In genomic region chr19:21022996-21023395, GRCh38 we compare ENCODE assay signal across 9 cellular contexts. TPM values are rescaled to one million over a fixed set of nuclear protein-coding genes. Genes with fewer than 3 reads are reported as not detected.
DNase-seq lines count a peak whose midpoint lies in the region; ATAC-seq and TF ChIP-seq lines count a peak whose summit lies in the region.
"Had no signal": no experiment of that assay in that cellular context is flagged by ENCODE, and none has a peak within 500 bp of the region (broad histone marks: within the 10 kb centered on the region; RNA-seq: fewer than 3 reads in every experiment).

No MANE protein-coding gene starts in this region.

- DNase-seq in A673 (ENCODE audit: low spot score) (peak; percentile 6), HCEC 1CT (peak; percentile 71), kidney epithelial cell (ENCODE audit: low read depth) (peak; percentile 67), NCI-H187 (lab: John Stamatoyannopoulos, UW) (no peak), right cardiac atrium (no peak)
- DNase-seq in activated gamma-delta T cell treated with anti-CD3 and anti-CD28 coated beads, Interleukin-2, amount 50 U/mL, for 16 hours (ENCODE audit: low read depth) = peak; percentile 16

- BruUV-seq in A673 (replicated peaks; lab: Mats Ljungman, UMichigan) = no TSS peak

- intact Hi-C loops in A673 (cut with micrococcal nuclease; ENCODE audit: unreplicated experiment) (loop anchor here (10.0 kb wide), 1 partner anchor 142 kb away; no protein-coding TSS in a partner anchor), right cardiac atrium (cut with DNase I) (no loop called here)

- TF ChIP-seq EP300 in gastroesophageal sphincter (IDR thresholded peaks at IDR 0.05) = no peak

- H3K4me1 ChIP-seq in A673 (ENCODE audit: insufficient read depth, low read length, poor library complexity, severe bottlenecking) = peaks cover 8% of the 10 kb centered on the region
- H3K4me1 ChIP-seq in gastroesophageal sphincter = peaks cover 0 to 30% (median 0%) of the 10 kb centered on the region in 3 donors
- H3K4me1 ChIP-seq in right cardiac atrium (ENCODE audit: control insufficient read depth, insufficient read depth, low read length) = peaks cover 3% of the 10 kb centered on the region

- H3K27me3 ChIP-seq in A673 (replicated peaks; ENCODE audit: insufficient read depth, low read depth, low read length, poor library complexity) (no peaks in the 10 kb centered on the region), kidney epithelial cell (ENCODE audit: control insufficient read depth, insufficient read depth, low read length) (no peaks in the 10 kb centered on the region), gastroesophageal sphincter (no peaks in the 10 kb centered on the region), right cardiac atrium (ENCODE audit: control insufficient read depth, insufficient read depth) (no peaks in the 10 kb centered on the region)
- H3K27me3 ChIP-seq: ascending aorta had no signal

- H3K27ac ChIP-seq in A673 (ENCODE audit: low read depth, low read length, poor library complexity, severe bottlenecking) (no peak overlapping the region), gastroesophageal sphincter (no peak overlapping the region), right cardiac atrium (ENCODE audit: low read length) (no peak overlapping the region)
- H3K27ac ChIP-seq: ascending aorta had no signal

- no peak for TF ChIP-seq POLR2A in gastroesophageal sphincter (IDR thresholded peaks at IDR 0.05)

- H3K9me3 ChIP-seq in A673 (ENCODE audit: low read depth, low read length, poor library complexity, severe bottlenecking) (no peaks in the 10 kb centered on the region), gastroesophageal sphincter (no peaks in the 10 kb centered on the region), right cardiac atrium (ENCODE audit: control insufficient read depth, low read length) (no peaks in the 10 kb centered on the region)
- H3K9me3 ChIP-seq: ascending aorta had no signal

- H3K36me3 ChIP-seq in A673 (ENCODE audit: insufficient read depth, low read length, poor library complexity, severe bottlenecking) (peaks cover 48% of the 10 kb centered on the region), kidney epithelial cell (ENCODE audit: control insufficient read depth, insufficient read depth, low read length) (no peaks in the 10 kb centered on the region), gastroesophageal sphincter (peaks cover 0 to 43% of the 10 kb centered on the region in 2 donors)

- POLR2A ChIA-PET in A673 (lab: Charles Lee; ENCODE audit: low non-redundant PET) = no interaction called here

- TF ChIP-seq CTCF in A673 (conservative IDR thresholded peaks at IDR 0.05; ENCODE audit: low read depth, low read length) (no peak), kidney epithelial cell (IDR thresholded peaks at IDR 0.05; ENCODE audit: insufficient read depth, low read length, poor library complexity, severe bottlenecking) (no peak), gastroesophageal sphincter (IDR thresholded peaks at IDR 0.05) (no peak)

- no peak overlapping the region for H3K4me3 ChIP-seq in A673 (ENCODE audit: low read depth, low read length, poor library complexity, severe bottlenecking)
- H3K4me3 ChIP-seq in kidney epithelial cell (ENCODE audit: low read depth, low read length) = no peak overlapping the region
- no peak overlapping the region for H3K4me3 ChIP-seq in gastroesophageal sphincter
- no peak overlapping the region for H3K4me3 ChIP-seq in right cardiac atrium (ENCODE audit: low read length)
- H3K4me3 ChIP-seq: ascending aorta had no signal

- ATAC-seq in gastroesophageal sphincter (no peak), GM21619 (IDR thresholded peaks at IDR 0.05; ENCODE audit: unreplicated experiment) (no peak), right cardiac atrium (no peak)

- CTCF ChIA-PET in A673 (lab: Charles Lee) = no interaction called here

- WGBS in gastroesophageal sphincter (ENCODE audit: low coverage in 1 of 2), 2 donors = 71 to 88% methylated on average over 1 to 2 of the region's 2 CpGs
- WGBS in right cardiac atrium = 84% methylated on average over 2 of the region's 2 CpGs

RNA-seq across cellular contexts. Expression of gene ZNF430, which starts 2.5 kb away (rescaled TPM):
- total RNA-seq in A673 (2021) (11.3 and 12.4 TPM in 2 replicates), kidney epithelial cell (8.4 and 12.9 TPM in 2 replicates), gastroesophageal sphincter (10 to 100 TPM in 2 of 4 donors, 1 to 10 TPM in 2; 5.8 to 12.7 (median 10.4) TPM), right cardiac atrium (1 to 10 TPM; 3.7 to 7.9 (median 5.5) TPM)
- 1.4 TPM for polyA plus RNA-seq in right cardiac atrium

RNA-seq across cellular contexts. Expression of gene ZNF714, which starts 59.0 kb away (rescaled TPM):
- total RNA-seq in A673 (2021) (21.3 and 25.0 TPM in 2 replicates), kidney epithelial cell (4.7 and 8.6 TPM in 2 replicates), gastroesophageal sphincter (1 to 10 TPM; 2.0 to 4.8 (median 2.5) TPM), right cardiac atrium (1 to 10 TPM; 2.2 to 3.6 (median 2.6) TPM)
- polyA plus RNA-seq in right cardiac atrium = 0.79 TPM

Comparison
In these comparisons a context has a peak if more than half of its experiments do, and no peak if none do; other contexts are left out.
1. DNase-seq: peak in A673 (single experiment), HCEC 1CT (single experiment), activated gamma-delta T cell treated with anti-CD3 and anti-CD28 coated beads, Interleukin-2, amount 50 U/mL, for 16 hours (single experiment) and kidney epithelial cell (single experiment); none in NCI-H187 (0 of 2) and right cardiac atrium (0 of 3).